ENCODE assay signal across 28 cellular contexts in genomic region chr13:67330149-67330548, GRCh38.
"Had no signal": no experiment of that assay in that cellular context is flagged by ENCODE, and none has a peak within 500 bp of the region (broad histone marks: within the 10 kb centered on the region; RNA-seq: fewer than 3 reads in every experiment).

No MANE protein-coding gene starts in this region.

- DNase-seq: activated CD4-positive, alpha-beta memory T cell treated with anti-CD3 and anti-CD28 coated beads for 36 hours; activated CD4-positive, alpha-beta T cell treated with anti-CD3 and anti-CD28 coated beads for 36 hours; activated CD4-positive, alpha-beta T cell treated with anti-CD3 and anti-CD28 coated beads, Interleukin-2, amount 10 ng/mL, durations not matched to agents 24 days and 14 days; activated CD4-positive, CD25-positive, alpha-beta regulatory T cell; activated CD4-positive, CD25-positive, alpha-beta regulatory T cell treated with anti-CD3 and anti-CD28 coated beads, Interleukin-2, amount 50 U/mL, for 72 hours; activated CD8-positive, alpha-beta memory T cell treated with anti-CD3 and anti-CD28 coated beads, Interleukin-2, amount 10 ng/mL, durations not matched to agents 7 days and 5 days; activated CD8-positive, alpha-beta memory T cell treated with anti-CD3 and anti-CD28 coated beads, Interleukin-2, amount 50 U/mL, for 4 hours; activated CD8-positive, alpha-beta T cell treated with anti-CD3 and anti-CD28 coated beads, Interleukin-2, amount 10 ng/mL, durations not matched to agents 7 days and 5 days; activated effector memory CD4-positive, alpha-beta T cell treated with anti-CD3 and anti-CD28 coated beads, Interleukin-2, amount 50 U/mL, for 16 hours; activated naive CD4-positive, alpha-beta T cell treated with anti-CD3 and anti-CD28 coated beads for 36 hours; activated naive CD8-positive, alpha-beta T cell treated with anti-CD3 and anti-CD28 coated beads for 36 hours; activated naive CD8-positive, alpha-beta T cell treated with anti-CD3 and anti-CD28 coated beads, Interleukin-2, amount 50 U/mL, for 24 hours; activated T-cell treated with anti-CD3 and anti-CD28 coated beads, Interleukin-2, amount 50 U/mL, for 1 hour; activated T-cell treated with anti-CD3 and anti-CD28 coated beads, Interleukin-2, amount 50 U/mL, for 48 hours; adrenal gland; amygdala; aorta; body of pancreas; caudate nucleus; colonic mucosa; effector CD8-positive, alpha-beta T cell; esophagus squamous epithelium; foreskin fibroblast; head of caudate nucleus; T-helper 2 cell had no signal

- FAIRE-seq: endometrium, endothelial cell of umbilical vein, frontal cortex had no signal
